In genomic region chr6:33126101-33126714, GRCh38 we compare ENCODE assay signal across 8 cellular contexts. TPM values are rescaled to one million over a fixed set of nuclear protein-coding genes. Genes with fewer than 3 reads are reported as not detected.
DNase-seq lines count a peak whose midpoint lies in the region; ATAC-seq and TF ChIP-seq lines count a peak whose summit lies in the region.

No MANE protein-coding gene starts in this region.

- H3K4me3 ChIP-seq in CD8-positive, alpha-beta T cell (ENCODE audit: low read depth, low read length) = no peak overlapping the region
- no peak overlapping the region for H3K4me3 ChIP-seq in brain microvascular endothelial cell (ENCODE audit: low read depth, low read length)
- no peak overlapping the region for H3K4me3 ChIP-seq in kidney epithelial cell (ENCODE audit: low read depth, low read length)

- in situ Hi-C loops in KBM-7 (cut with MboI; ENCODE audit: low pct_unique_long_range_greater_than_20kb, low sequenced_read_pairs) (no loop called here), brain microvascular endothelial cell (cut with HindIII; ENCODE audit: low pct_ligation_motif_present, low sequenced_read_pairs) (no loop called here)

- no peak for ATAC-seq in CD8-positive, alpha-beta T cell
- ATAC-seq in HG02642 (IDR thresholded peaks at IDR 0.05; ENCODE audit: poor library complexity, unreplicated experiment) (no peak), HG02623 (IDR thresholded peaks at IDR 0.05; ENCODE audit: unreplicated experiment) (no peak)

- TF ChIP-seq CTCF in CD8-positive, alpha-beta T cell (IDR thresholded peaks at IDR 0.05) = peak; percentile 59
- TF ChIP-seq CTCF in brain microvascular endothelial cell (IDR thresholded peaks at IDR 0.05; ENCODE audit: low read depth, low read length, missing control alignments) (peak; percentile 74), kidney epithelial cell (IDR thresholded peaks at IDR 0.05; ENCODE audit: insufficient read depth, low read length, poor library complexity, severe bottlenecking) (peak; percentile 46)

- H3K4me3 Mint-ChIP-seq in CD8-positive, alpha-beta T cell = no peak overlapping the region

- H3K36me3 Mint-ChIP-seq in CD8-positive, alpha-beta T cell = no peaks in the 10 kb centered on the region

- CTCF ChIA-PET in CD8-positive, alpha-beta T cell (lab: Charles Lee) = interaction anchor here (0.7 to 1.7 kb wide), 14 partner anchors 9 to 138 kb away, joined by 3 to 8 read pairs (median 4); no protein-coding TSS in a partner anchor

- intact Hi-C loops in CD8-positive, alpha-beta T cell (cut with DNase I, micrococcal nuclease) = no loop called here

- H3K27me3 Mint-ChIP-seq in CD8-positive, alpha-beta T cell (ENCODE audit: low read depth) = peaks cover 15% of the 10 kb centered on the region

- H3K27me3 ChIP-seq in CD8-positive, alpha-beta T cell (ENCODE audit: insufficient read depth, low read length) = no peaks in the 10 kb centered on the region
- H3K27me3 ChIP-seq in brain microvascular endothelial cell (replicated peaks) (peaks cover 14% of the 10 kb centered on the region), kidney epithelial cell (ENCODE audit: control insufficient read depth, insufficient read depth, low read length) (peaks cover 4% of the 10 kb centered on the region)

- H3K9me3 ChIP-seq in CD8-positive, alpha-beta T cell (ENCODE audit: low read length) = peaks cover 9% of the 10 kb centered on the region

- POLR2A ChIA-PET in CD8-positive, alpha-beta T cell (lab: Charles Lee) = no interaction called here

- DNase-seq in CD8-positive, alpha-beta T cell = peak; percentile 19 to 71 (median 52)
- DNase-seq in KBM-7 (peak; percentile 55), UCSD-AML1 (lab: John Stamatoyannopoulos, UW; ENCODE audit: unreplicated experiment) (peak; percentile 70), brain microvascular endothelial cell (peak; percentile 41), kidney epithelial cell (ENCODE audit: low read depth) (no peak)
- DNase-seq in stimulated activated CD4-positive, alpha-beta T cell treated with anti-CD3 and anti-CD28 coated beads, TNF-alpha, amount 100 ng/mL, for 48 hours (ENCODE audit: low read depth in 3 of 3) = peak; percentile 32 to 65 (median 44)

- no peaks in the 10 kb centered on the region for H3K4me1 ChIP-seq in CD8-positive, alpha-beta T cell (ENCODE audit: insufficient read depth, low read length)

- no peaks in the 10 kb centered on the region for H3K36me3 ChIP-seq in CD8-positive, alpha-beta T cell (ENCODE audit: insufficient read depth, low read length)
- H3K36me3 ChIP-seq in brain microvascular endothelial cell (replicated peaks) (no peaks in the 10 kb centered on the region), kidney epithelial cell (ENCODE audit: control insufficient read depth, insufficient read depth, low read length) (no peaks in the 10 kb centered on the region)

- H3K27ac ChIP-seq in CD8-positive, alpha-beta T cell (ENCODE audit: low read depth, low read length) = no peak overlapping the region
- H3K27ac ChIP-seq in brain microvascular endothelial cell = no peak overlapping the region

- H3K27ac Mint-ChIP-seq in CD8-positive, alpha-beta T cell = no peak overlapping the region

- peaks cover 8% of the 10 kb centered on the region for H3K9me3 Mint-ChIP-seq in CD8-positive, alpha-beta T cell

- no peaks in the 10 kb centered on the region for H3K4me1 Mint-ChIP-seq in CD8-positive, alpha-beta T cell (ENCODE audit: low read depth)

RNA-seq across cellular contexts. Expression of gene HLA-DPB1, which starts 50.4 kb away (rescaled TPM):
- total RNA-seq in CD8-positive, alpha-beta T cell = 10 to 100 TPM; 55.3 to 58.6 TPM
- 5.5 and 7.6 TPM in 2 replicates for total RNA-seq in kidney epithelial cell

RNA-seq across cellular contexts. Expression of gene HLA-DPA1, which starts 52.8 kb away (rescaled TPM):
- total RNA-seq in CD8-positive, alpha-beta T cell = 10 to 100 TPM; 40.5 to 45.7 TPM
- 0.29 and 0.48 TPM in 2 replicates for total RNA-seq in kidney epithelial cell

Comparison
In these comparisons a context has a peak if more than half of its experiments do, and no peak if none do; other contexts are left out.
1. RNA of gene HLA-DPA1, which starts 52.8 kb away (total RNA-seq): 40.5 to 45.7 TPM in CD8-positive, alpha-beta T cell; 0.29 to 0.48 TPM in kidney epithelial cell; every median in the first group is over 10 times any median in the second.
2. Peak in every context shown above with its lines, with median percentiles within 50 percentile points of each other: CTCF ChIP-seq.